Comparison of ENCODE assay signal across 8 cellular contexts in genomic region chr5:168579206-168579986, GRCh38. TPM values are rescaled to one million over a fixed set of nuclear protein-coding genes. Genes with fewer than 3 reads are reported as not detected.
DNase-seq lines count a peak whose midpoint lies in the region; ATAC-seq and TF ChIP-seq lines count a peak whose summit lies in the region.

TSS of gene PANK3 (minus strand) at chr5:168579368. CDS start at chr5:168579283, 85 bp downstream.

- DNase-seq in ACHN (peak; percentile 97), NCI-H2227 (lab: John Stamatoyannopoulos, UW; ENCODE audit: unreplicated experiment) (peak; percentile 97), WERI-Rb-1 (peak; percentile 99), mammary epithelial cell (peak; percentile 99)

- H3K79me2 ChIP-seq in mammary epithelial cell (ENCODE audit: insufficient read depth, low read length), result peaks cover 47% of the 10 kb centered on the region

- TF ChIP-seq CTCF in WERI-Rb-1 (IDR thresholded peaks at IDR 0.05; ENCODE audit: low read depth, low read length) (no peak), mammary epithelial cell (conservative IDR thresholded peaks at IDR 0.05 in 1 of 2, IDR thresholded peaks at IDR 0.05 in 1 of 2; ENCODE audit: extremely low read depth in 1 of 2, insufficient read depth in 1 of 2, low read depth in 1 of 2, low read length in 2 of 2) (no peak)

- dilution Hi-C loops in mammary epithelial cell (cut with HindIII; ENCODE audit: low sequenced_read_pairs), result no loop called here

- no TSS peak for BruUV-seq in mammary epithelial cell (replicated peaks; lab: Mats Ljungman, UMichigan)

- H3K9me3 ChIP-seq in WERI-Rb-1 (ENCODE audit: severe bottlenecking) (no peaks in the 10 kb centered on the region), mammary epithelial cell (replicated peaks; ENCODE audit: insufficient read depth, low read length) (no peaks in the 10 kb centered on the region), iPS-18c (ENCODE audit: control insufficient read depth, insufficient read depth, low read length) (no peaks in the 10 kb centered on the region), skeletal muscle tissue (ENCODE audit: control insufficient read depth in 3 of 3, low read length in 3 of 3) (no peaks in the 10 kb centered on the region)

- H3K4me3 ChIP-seq in WERI-Rb-1 (ENCODE audit: low read depth, low read length) (peak within 1 kb of the TSS; percentile 99), mammary epithelial cell (replicated peaks in 1 of 3; ENCODE audit: insufficient read depth in 1 of 3, low read depth in 2 of 3, low read length in 3 of 3) (peak within 1 kb of the TSS; percentile 85 to 96 (median 95)), iPS-18c (ENCODE audit: insufficient read depth, low read depth, low read length) (peak within 1 kb of the TSS; percentile 95), skeletal muscle tissue (ENCODE audit: low read length in 3 of 3) (peak within 1 kb of the TSS; percentile 86 to 94 (median 91))

- CTCF ChIA-PET in mammary epithelial cell (lab: Charles Lee; ENCODE audit: low non-redundant PET), result interaction anchor here (0.5 to 0.7 kb wide), 2 partner anchors 73 to 433 kb away, joined by 4 read pairs; no protein-coding TSS in a partner anchor

- H3K9ac ChIP-seq in mammary epithelial cell (ENCODE audit: insufficient read depth, low read length), result peak within 1 kb of the TSS; percentile 89
- H3K9ac ChIP-seq in skeletal muscle tissue (ENCODE audit: low read depth in 1 of 3, low read length in 3 of 3), result peak within 1 kb of the TSS; percentile 92 to 97 (median 96)

- peak within 1 kb of the TSS; percentile 94 for H3K4me2 ChIP-seq in mammary epithelial cell (ENCODE audit: insufficient read depth, low read depth, low read length)

- H3K4me1 ChIP-seq in mammary epithelial cell (ENCODE audit: insufficient read depth, low read length) (peaks cover 15% of the 10 kb centered on the region), skeletal muscle tissue (ENCODE audit: control insufficient read depth in 3 of 3, insufficient read depth in 3 of 3, low read length in 3 of 3) (peaks cover 10 to 23% (median 12%) of the 10 kb centered on the region in 3 donors)

- in situ Hi-C loops in ACHN (cut with HindIII; ENCODE audit: low pct_ligation_motif_present, low pct_unique_long_range_greater_than_20kb, low sequenced_read_pairs), result no loop called here
- in situ Hi-C loops in mammary epithelial cell (cut with MboI; ENCODE audit: low sequenced_read_pairs in 2 of 2), result no loop called here

- ATAC-seq in GM18873 (IDR thresholded peaks at IDR 0.05; ENCODE audit: low FRiP score, unreplicated experiment), result peak; percentile 88
- peak; percentile 95 for ATAC-seq in HG03139 (IDR thresholded peaks at IDR 0.05; ENCODE audit: unreplicated experiment)

- no peaks in the 10 kb centered on the region for H3K27me3 ChIP-seq in WERI-Rb-1 (ENCODE audit: insufficient read depth, low read depth, severe bottlenecking)
- H3K27me3 ChIP-seq in mammary epithelial cell (ENCODE audit: insufficient read depth, low read length), result no peaks in the 10 kb centered on the region
- no peaks in the 10 kb centered on the region for H3K27me3 ChIP-seq in skeletal muscle tissue (ENCODE audit: control insufficient read depth in 3 of 3, insufficient read depth in 3 of 3, low read length in 3 of 3)

- H2AFZ ChIP-seq in mammary epithelial cell (ENCODE audit: low read depth, low read length), result peak within 1 kb of the TSS; percentile 98

- intact Hi-C loops in mammary epithelial cell (cut with micrococcal nuclease), result loop anchor here (1.0 to 5.0 kb wide), 4 partner anchors 68 to 521 kb away; partner anchors contain the start of gene RARS1

- peaks cover 17% of the 10 kb centered on the region for H3K36me3 ChIP-seq in WERI-Rb-1
- no peaks in the 10 kb centered on the region for H3K36me3 ChIP-seq in mammary epithelial cell (ENCODE audit: insufficient read depth, low read length)
- H3K36me3 ChIP-seq in skeletal muscle tissue (ENCODE audit: control insufficient read depth in 3 of 3, insufficient read depth in 3 of 3, low read length in 3 of 3), result no peaks in the 10 kb centered on the region

- peaks cover 5% of the 10 kb centered on the region for H4K20me1 ChIP-seq in mammary epithelial cell (ENCODE audit: insufficient read depth, low read length)

- 3% methylated on average over 11 of the region's 76 CpGs for WGBS in mammary epithelial cell (ENCODE audit: low coverage, missing lambda C conversion rate)

- H3K27ac ChIP-seq in WERI-Rb-1, result peak within 1 kb of the TSS; percentile 91
- H3K27ac ChIP-seq in mammary epithelial cell (ENCODE audit: insufficient read depth, low read depth, low read length), result peak within 1 kb of the TSS; percentile 91
- H3K27ac ChIP-seq in skeletal muscle tissue (ENCODE audit: low read depth, low read length), result peak within 1 kb of the TSS; percentile 86

RNA-seq across cellular contexts. Expression of gene PANK3, which starts in this region (rescaled TPM):
- total RNA-seq in mammary epithelial cell, result 10 to 100 TPM; 59.5 to 69.7 TPM
- polyA plus RNA-seq in mammary epithelial cell, result 11.4 TPM
- polyA minus RNA-seq in mammary epithelial cell, result 20.7 TPM
- total RNA-seq in skeletal muscle tissue, result 38.6 TPM

Comparison
In these comparisons a context has a peak if more than half of its experiments do, and no peak if none do; other contexts are left out.
1. Peak in every context shown above with its lines: DNase-seq, ATAC-seq, H3K4me3 ChIP-seq and H3K27ac ChIP-seq.